Comparison of ENCODE assay signal across 15 cellular contexts in genomic region chr2:235851841-235852527, GRCh38.
"Had no signal": no experiment of that assay in that cellular context is flagged by ENCODE, and none has a peak within 500 bp of the region (broad histone marks: within the 10 kb centered on the region; RNA-seq: fewer than 3 reads in every experiment).

No MANE protein-coding gene starts in this region.

- H3K4me3 ChIP-seq: heart left ventricle, psoas muscle, right lobe of liver, thyroid gland had no signal

- H3K4me1 Mint-ChIP-seq: activated naive CD4-positive, alpha-beta T cell treated with anti-CD3 and anti-CD28 coated beads, Interleukin-2, amount 50 U/mL, for 24 hours; naive thymus-derived CD8-positive, alpha-beta T cell had no signal

- H3K9me3 ChIP-seq: heart left ventricle, psoas muscle, right lobe of liver, thyroid gland had no signal

- H3K4me3 Mint-ChIP-seq: activated naive CD4-positive, alpha-beta T cell treated with anti-CD3 and anti-CD28 coated beads, Interleukin-2, amount 50 U/mL, for 24 hours; activated T-cell treated with anti-CD3 and anti-CD28 coated beads, Interleukin-2, amount 50 U/mL, for 72 hours; naive thymus-derived CD8-positive, alpha-beta T cell had no signal

- H3K27ac Mint-ChIP-seq: activated naive CD4-positive, alpha-beta T cell treated with anti-CD3 and anti-CD28 coated beads, Interleukin-2, amount 50 U/mL, for 24 hours; activated T-cell treated with anti-CD3 and anti-CD28 coated beads, Interleukin-2, amount 50 U/mL, for 72 hours; naive thymus-derived CD8-positive, alpha-beta T cell had no signal

- H3K36me3 Mint-ChIP-seq: activated naive CD4-positive, alpha-beta T cell treated with anti-CD3 and anti-CD28 coated beads, Interleukin-2, amount 50 U/mL, for 24 hours; naive thymus-derived CD8-positive, alpha-beta T cell had no signal

- H3K4me1 ChIP-seq: psoas muscle, right lobe of liver, thyroid gland had no signal

- DNase-seq: activated CD4-positive, alpha-beta T cell treated with anti-CD3 and anti-CD28 coated beads for 1 hour; activated CD4-positive, alpha-beta T cell treated with anti-CD3 and anti-CD28 coated beads, Interleukin-2, amount 50 U/mL, for 4 hours; activated T-cell treated with anti-CD3 and anti-CD28 coated beads, Interleukin-2, amount 50 U/mL, for 72 hours; foreskin melanocyte; heart left ventricle; mesenchymal stem cell; naive thymus-derived CD8-positive, alpha-beta T cell; psoas muscle; right lobe of liver; SIG-M5; stimulated activated CD8-positive, alpha-beta memory T cell treated with anti-CD3 and anti-CD28 coated beads, Interleukin-4, amount 100 ng/mL, for 48 hours; stimulated activated naive CD4-positive, alpha-beta T cell; thyroid gland had no signal

- H3K27ac ChIP-seq: heart left ventricle, psoas muscle, right lobe of liver, thyroid gland, VCaP had no signal

- H3K36me3 ChIP-seq: heart left ventricle, right lobe of liver, thyroid gland had no signal

- ATAC-seq: activated T-cell treated with anti-CD3 and anti-CD28 coated beads, Interleukin-2, amount 50 U/mL, for 72 hours; naive thymus-derived CD8-positive, alpha-beta T cell; psoas muscle had no signal

- H3K27me3 ChIP-seq: heart left ventricle, right lobe of liver, thyroid gland had no signal

- H3K9me3 Mint-ChIP-seq: activated naive CD4-positive, alpha-beta T cell treated with anti-CD3 and anti-CD28 coated beads, Interleukin-2, amount 50 U/mL, for 24 hours; activated T-cell treated with anti-CD3 and anti-CD28 coated beads, Interleukin-2, amount 50 U/mL, for 72 hours; naive thymus-derived CD8-positive, alpha-beta T cell had no signal
